Comparison of ENCODE assay signal across 18 cellular contexts in genomic region chr3:63990204-63990603, GRCh38. TPM values are rescaled to one million over a fixed set of nuclear protein-coding genes. Genes with fewer than 3 reads are reported as not detected.
DNase-seq lines count a peak whose midpoint lies in the region; ATAC-seq and TF ChIP-seq lines count a peak whose summit lies in the region.
"Had no signal": no experiment of that assay in that cellular context is flagged by ENCODE, and none has a peak within 500 bp of the region (broad histone marks: within the 10 kb centered on the region; RNA-seq: fewer than 3 reads in every experiment).

No MANE protein-coding gene starts in this region.

- POLR2A ChIA-PET in activated CD8-positive, alpha-beta T cell treated with anti-CD3 and anti-CD28 coated beads for 36 hours (lab: Charles Lee): interaction anchor here (2.2 kb wide), 1 partner anchor 9 kb away, joined by 7 read pairs; no protein-coding TSS in a partner anchor

- no peak for TF ChIP-seq CTCF in activated CD8-positive, alpha-beta T cell treated with anti-CD3 and anti-CD28 coated beads for 36 hours (IDR thresholded peaks at IDR 0.05)
- TF ChIP-seq CTCF in lower lobe of right lung (IDR thresholded peaks at IDR 0.05): no peak
- TF ChIP-seq CTCF in progenitor cell of endocrine pancreas (IDR thresholded peaks at IDR 0.05; ENCODE audit: unreplicated experiment): no peak
- TF ChIP-seq CTCF in prostate gland (IDR thresholded peaks at IDR 0.05): no peak
- TF ChIP-seq CTCF in body of pancreas (IDR thresholded peaks at IDR 0.05): no peak

- DNase-seq in activated T-cell treated with anti-CD3 and anti-CD28 coated beads, Interleukin-2, amount 50 U/mL, for 72 hours: no peak
- DNase-seq in activated T-cell treated with anti-CD3 and anti-CD28 coated beads, Interleukin-2, amount 50 U/mL, for 4 hours: no peak
- DNase-seq in activated CD8-positive, alpha-beta T cell treated with anti-CD3 and anti-CD28 coated beads for 36 hours: no peak
- DNase-seq in lower lobe of right lung: no peak
- DNase-seq in progenitor cell of endocrine pancreas (ENCODE audit: low spot score, unreplicated experiment): no peak
- no peak for DNase-seq in prostate gland (ENCODE audit: low spot score)
- DNase-seq in body of pancreas: no peak
- DNase-seq in SIG-M5 treated with dmso at 0.1 percent for 504 hours (lab: John Stamatoyannopoulos, UW; ENCODE audit: unreplicated experiment): no peak
- DNase-seq: COR-L47, DMS153, HFFc6, NCI-H1048, NCI-H2081 treated with DMSO at 0.1 percent for 48 hours, NCI-H2227 treated with DMSO at 0.1 percent for 48 hours, NCI-H524, PC-9 had no signal

- ATAC-seq in activated T-cell treated with anti-CD3 and anti-CD28 coated beads, Interleukin-2, amount 50 U/mL, for 72 hours (replicated peaks in 1 of 2): no peak
- no peak for ATAC-seq in activated T-cell treated with anti-CD3 and anti-CD28 coated beads, Interleukin-2, amount 50 U/mL, for 4 hours
- no peak for ATAC-seq in activated CD8-positive, alpha-beta T cell treated with anti-CD3 and anti-CD28 coated beads for 36 hours
- ATAC-seq in lower lobe of right lung (no peak), body of pancreas (no peak)
- ATAC-seq: A549 had no signal

- H3K9me3 ChIP-seq in lower lobe of right lung: no peaks in the 10 kb centered on the region
- no peaks in the 10 kb centered on the region for H3K9me3 ChIP-seq in prostate gland
- H3K9me3 ChIP-seq in body of pancreas: no peaks in the 10 kb centered on the region
- H3K9me3 ChIP-seq: A549; BLaER1 treated with 17β-estradiol and CSF1 and Interleukin-3, amounts not matched to agents 10 nM and 100 nM had no signal

- H3K4me1 ChIP-seq in lower lobe of right lung (peaks cover 8% of the 10 kb centered on the region), prostate gland (replicated peaks) (no peaks in the 10 kb centered on the region), body of pancreas (peaks cover 35% of the 10 kb centered on the region)
- H3K4me1 ChIP-seq: A549 had no signal

- H3K4me3 ChIP-seq in lower lobe of right lung: no peak overlapping the region
- H3K4me3 ChIP-seq in prostate gland: no peak overlapping the region
- H3K4me3 ChIP-seq in body of pancreas: no peak overlapping the region
- H3K4me3 ChIP-seq: A549; BLaER1 treated with 17β-estradiol and CSF1 and Interleukin-3, amounts not matched to agents 10 nM and 100 nM; PC-9 had no signal

- H3K27me3 ChIP-seq in lower lobe of right lung (ENCODE audit: low read depth) (no peaks in the 10 kb centered on the region), prostate gland (replicated peaks; ENCODE audit: insufficient read depth) (no peaks in the 10 kb centered on the region), body of pancreas (no peaks in the 10 kb centered on the region)
- H3K27me3 ChIP-seq: BLaER1 treated with 17β-estradiol and CSF1 and Interleukin-3, amounts not matched to agents 10 nM and 100 nM had no signal

- no peaks in the 10 kb centered on the region for H3K9me3 Mint-ChIP-seq in activated T-cell treated with anti-CD3 and anti-CD28 coated beads, Interleukin-2, amount 50 U/mL, for 72 hours
- H3K9me3 Mint-ChIP-seq in activated T-cell treated with anti-CD3 and anti-CD28 coated beads, Interleukin-2, amount 50 U/mL, for 4 hours: no peaks in the 10 kb centered on the region
- H3K9me3 Mint-ChIP-seq in activated CD8-positive, alpha-beta T cell treated with anti-CD3 and anti-CD28 coated beads for 36 hours: no peaks in the 10 kb centered on the region
- no peaks in the 10 kb centered on the region for H3K9me3 Mint-ChIP-seq in progenitor cell of endocrine pancreas (ENCODE audit: low read depth)
- H3K9me3 Mint-ChIP-seq: HFFc6 had no signal

- H3K4me3 Mint-ChIP-seq in activated T-cell treated with anti-CD3 and anti-CD28 coated beads, Interleukin-2, amount 50 U/mL, for 72 hours: no peak overlapping the region
- H3K4me3 Mint-ChIP-seq in activated T-cell treated with anti-CD3 and anti-CD28 coated beads, Interleukin-2, amount 50 U/mL, for 4 hours: no peak overlapping the region
- no peak overlapping the region for H3K4me3 Mint-ChIP-seq in activated CD8-positive, alpha-beta T cell treated with anti-CD3 and anti-CD28 coated beads for 36 hours
- no peak overlapping the region for H3K4me3 Mint-ChIP-seq in progenitor cell of endocrine pancreas (ENCODE audit: low read depth)
- H3K4me3 Mint-ChIP-seq: HFFc6 had no signal

- 96% methylated on average over 14 of the region's 14 CpGs for WGBS in prostate gland
- WGBS in body of pancreas, 2 donors: 90 to 96% methylated on average over 14 of the region's 14 CpGs

- H3K27ac Mint-ChIP-seq in activated T-cell treated with anti-CD3 and anti-CD28 coated beads, Interleukin-2, amount 50 U/mL, for 72 hours: peak overlapping the region; percentile 80
- peak overlapping the region; percentile 80 for H3K27ac Mint-ChIP-seq in activated CD8-positive, alpha-beta T cell treated with anti-CD3 and anti-CD28 coated beads for 36 hours
- peak overlapping the region; percentile 88 for H3K27ac Mint-ChIP-seq in progenitor cell of endocrine pancreas
- H3K27ac Mint-ChIP-seq: HFFc6 had no signal

- H3K27ac ChIP-seq in lower lobe of right lung (peak overlapping the region; percentile 31), prostate gland (no peak overlapping the region), body of pancreas (no peak overlapping the region)
- H3K27ac ChIP-seq: A549; BLaER1 treated with 17β-estradiol and CSF1 and Interleukin-3, amounts not matched to agents 10 nM and 100 nM; PC-9 had no signal

- intact Hi-C loops in activated CD8-positive, alpha-beta T cell treated with anti-CD3 and anti-CD28 coated beads for 36 hours (cut with micrococcal nuclease): no loop called here
- intact Hi-C loops in lower lobe of right lung (cut with DNase I): no loop called here
- intact Hi-C loops in prostate gland (cut with DNase I): loop anchor here (5.0 to 10.0 kb wide), 2 partner anchors 78 to 115 kb away; partner anchors contain the start of gene SCAANT1
- intact Hi-C loops in body of pancreas (cut with DNase I): loop anchor here (10.0 kb wide), 1 partner anchor 75 kb away; the partner anchor contains the start of gene SCAANT1

- peaks cover 9 to 17% of the 10 kb centered on the region in 2 donors for H3K36me3 Mint-ChIP-seq in activated T-cell treated with anti-CD3 and anti-CD28 coated beads, Interleukin-2, amount 50 U/mL, for 72 hours (ENCODE audit: insufficient read depth in 2 of 2)
- H3K36me3 Mint-ChIP-seq in activated T-cell treated with anti-CD3 and anti-CD28 coated beads, Interleukin-2, amount 50 U/mL, for 4 hours (ENCODE audit: insufficient read depth): peaks cover 62% of the 10 kb centered on the region
- peaks cover 52% of the 10 kb centered on the region for H3K36me3 Mint-ChIP-seq in activated CD8-positive, alpha-beta T cell treated with anti-CD3 and anti-CD28 coated beads for 36 hours (ENCODE audit: low read depth)
- peaks cover 15% of the 10 kb centered on the region for H3K36me3 Mint-ChIP-seq in progenitor cell of endocrine pancreas (ENCODE audit: insufficient read depth)

- no peak for TF ChIP-seq POLR2A in prostate gland (IDR thresholded peaks at IDR 0.05)
- TF ChIP-seq POLR2A in body of pancreas (IDR thresholded peaks at IDR 0.05): no peak

- H3K4me1 Mint-ChIP-seq in activated T-cell treated with anti-CD3 and anti-CD28 coated beads, Interleukin-2, amount 50 U/mL, for 72 hours (ENCODE audit: low read depth): peaks cover 22% of the 10 kb centered on the region
- peaks cover 38% of the 10 kb centered on the region for H3K4me1 Mint-ChIP-seq in activated T-cell treated with anti-CD3 and anti-CD28 coated beads, Interleukin-2, amount 50 U/mL, for 4 hours (ENCODE audit: low read depth)
- peaks cover 38% of the 10 kb centered on the region for H3K4me1 Mint-ChIP-seq in activated CD8-positive, alpha-beta T cell treated with anti-CD3 and anti-CD28 coated beads for 36 hours (ENCODE audit: low read depth)
- peaks cover 3% of the 10 kb centered on the region for H3K4me1 Mint-ChIP-seq in progenitor cell of endocrine pancreas (ENCODE audit: low read depth)

- H3K27me3 Mint-ChIP-seq in activated T-cell treated with anti-CD3 and anti-CD28 coated beads, Interleukin-2, amount 50 U/mL, for 72 hours (ENCODE audit: low read depth): no peaks in the 10 kb centered on the region
- H3K27me3 Mint-ChIP-seq in activated T-cell treated with anti-CD3 and anti-CD28 coated beads, Interleukin-2, amount 50 U/mL, for 4 hours (ENCODE audit: low read depth): no peaks in the 10 kb centered on the region
- H3K27me3 Mint-ChIP-seq in activated CD8-positive, alpha-beta T cell treated with anti-CD3 and anti-CD28 coated beads for 36 hours: no peaks in the 10 kb centered on the region
- H3K27me3 Mint-ChIP-seq in progenitor cell of endocrine pancreas: no peaks in the 10 kb centered on the region

- peaks cover 98% of the 10 kb centered on the region for H3K36me3 ChIP-seq in lower lobe of right lung
- no peaks in the 10 kb centered on the region for H3K36me3 ChIP-seq in prostate gland
- H3K36me3 ChIP-seq in body of pancreas (replicated peaks in 1 of 2; ENCODE audit: insufficient read depth in 1 of 2, low read depth in 2 of 2): peaks cover 0 to 22% of the 10 kb centered on the region in 2 donors

- CTCF ChIA-PET in activated CD8-positive, alpha-beta T cell treated with anti-CD3 and anti-CD28 coated beads for 36 hours (lab: Charles Lee): interaction anchor here (1.0 to 28.1 kb wide), 2 partner anchors 18 to 19 kb away, joined by 3 to 595 read pairs; no protein-coding TSS in a partner anchor

RNA-seq across cellular contexts. Expression of gene PSMD6, which starts 33.1 kb away (rescaled TPM):
- total RNA-seq in activated T-cell treated with anti-CD3 and anti-CD28 coated beads, Interleukin-2, amount 50 U/mL, for 72 hours: 10 to 100 TPM; 83.4 to 90.3 TPM
- 100 to 1,000 TPM; 198 to 222 (median 214) TPM for total RNA-seq in activated T-cell treated with anti-CD3 and anti-CD28 coated beads, Interleukin-2, amount 50 U/mL, for 4 hours
- total RNA-seq in activated CD8-positive, alpha-beta T cell treated with anti-CD3 and anti-CD28 coated beads for 36 hours: 100 to 1,000 TPM; 110 to 113 TPM
- total RNA-seq in lower lobe of right lung: 51.1 TPM
- total RNA-seq in progenitor cell of endocrine pancreas: 76.9 and 77.6 TPM in 2 replicates
- total RNA-seq in prostate gland: 10 to 100 TPM; 56.4 to 67.9 TPM
- 10 to 100 TPM; 88.7 to 98.3 TPM for total RNA-seq in body of pancreas

Comparison
In these comparisons a context has a peak if more than half of its experiments do, and no peak if none do; other contexts are left out.
1. intact Hi-C loops: an anchor here in prostate gland (5.0 to 10.0 kb wide) and body of pancreas (10.0 kb wide); none called in activated CD8-positive, alpha-beta T cell treated with anti-CD3 and anti-CD28 coated beads for 36 hours and lower lobe of right lung.